8 cellular contexts compared by ENCODE assay signal in the genomic region with DNA sequence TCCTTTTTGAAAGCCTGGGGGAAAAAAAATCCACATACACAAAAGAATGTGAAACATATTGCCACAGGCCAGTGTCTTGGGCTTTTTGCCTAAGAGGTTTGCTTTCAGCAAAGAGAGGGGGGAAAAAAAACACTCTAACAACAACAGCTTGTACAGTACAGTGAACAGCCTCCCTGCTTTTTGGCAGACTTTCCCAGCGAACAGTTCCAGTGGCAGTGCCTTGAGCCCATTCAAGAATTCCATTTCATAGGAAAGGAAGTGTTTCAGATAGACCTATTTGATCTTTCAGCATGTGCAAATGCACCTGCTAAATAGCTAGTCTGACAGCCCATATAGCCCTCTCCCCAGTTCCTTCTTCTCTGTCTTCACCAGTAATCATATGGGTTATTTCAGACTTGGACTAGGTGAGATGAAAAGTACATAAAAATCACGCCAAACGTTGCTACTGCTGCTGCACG. TPM values are rescaled to one million over a fixed set of nuclear protein-coding genes. Genes with fewer than 3 reads are reported as not detected.
DNase-seq lines count a peak whose midpoint lies in the region; ATAC-seq and TF ChIP-seq lines count a peak whose summit lies in the region.

No MANE protein-coding gene starts in this region.

- H4K20me1 ChIP-seq in OCI-LY7 (ENCODE audit: insufficient read depth, low read length), result no peaks in the 10 kb centered on the region

- no peak overlapping the region for H3K27ac ChIP-seq in OCI-LY7 (ENCODE audit: low read depth, low read length, poor library complexity, severe bottlenecking)
- no peak overlapping the region for H3K27ac ChIP-seq in ectodermal cell (ENCODE audit: insufficient read depth, low read depth, low read length, poor library complexity, severe bottlenecking)
- peak overlapping the region; percentile 84 for H3K27ac ChIP-seq in vagina

- H3K9me3 ChIP-seq in OCI-LY7 (ENCODE audit: low read length) (no peaks in the 10 kb centered on the region), ectodermal cell (ENCODE audit: control insufficient read depth, low read length) (no peaks in the 10 kb centered on the region), vagina (no peaks in the 10 kb centered on the region)

- H3K36me3 ChIP-seq in OCI-LY7 (ENCODE audit: insufficient read depth, low read length) (no peaks in the 10 kb centered on the region), ectodermal cell (ENCODE audit: control insufficient read depth, insufficient read depth, low read length) (no peaks in the 10 kb centered on the region), vagina (no peaks in the 10 kb centered on the region)

- peaks cover 5% of the 10 kb centered on the region for H3K36me3 Mint-ChIP-seq in mesothelial cell of epicardium

- H3K4me3 ChIP-seq in OCI-LY7 (ENCODE audit: low read depth, low read length, poor library complexity, severe bottlenecking), result peak overlapping the region; percentile 82
- peak overlapping the region; percentile 37 for H3K4me3 ChIP-seq in ectodermal cell (ENCODE audit: insufficient read depth, low read depth, low read length)
- peak overlapping the region; percentile 64 to 65 for H3K4me3 ChIP-seq in vagina

- WGBS in ectodermal cell, 2 experiments, result 12 to 13% methylated on average over 4 of the region's 4 CpGs

- H3K9me2 ChIP-seq in OCI-LY7 (ENCODE audit: insufficient read depth, low read length), result no peaks in the 10 kb centered on the region

- TSS peak; percentile 80 for BruUV-seq in OCI-LY7 (replicated peaks; lab: Mats Ljungman, UMichigan)

- peak overlapping the region; percentile 85 for H3K4me2 ChIP-seq in OCI-LY7 (ENCODE audit: low read length)

- peak overlapping the region; percentile 97 for H2AFZ ChIP-seq in OCI-LY7 (ENCODE audit: low read length)

- ATAC-seq in HG02678 (IDR thresholded peaks at IDR 0.05; ENCODE audit: unreplicated experiment), result peak; percentile 46

- CTCF ChIA-PET in OCI-LY7 (lab: Charles Lee; ENCODE audit: unreplicated experiment), result interaction anchor here (0.6 kb wide), 1 partner anchor 94 kb away, joined by 3 read pairs; no protein-coding TSS in a partner anchor

- peaks cover 42% of the 10 kb centered on the region for H3K4me1 Mint-ChIP-seq in mesothelial cell of epicardium

- peak; percentile 1 for DNase-seq in NCI-H510A treated with DMSO at 0.1 percent for 48 hours (lab: John Stamatoyannopoulos, UW)
- no peak for DNase-seq in NCI-H510A (lab: John Stamatoyannopoulos, UW)
- DNase-seq in OCI-LY7 (ENCODE audit: low spot score), result peak; percentile 36
- DNase-seq in mesothelial cell of epicardium (ENCODE audit: low spot score in 2 of 2, unreplicated experiment in 2 of 2), result no peak
- no peak for DNase-seq in vagina (ENCODE audit: extremely low spot score in 2 of 2)
- DNase-seq in cerebellar nuclear complex (lab: John Stamatoyannopoulos, UW), result no peak

- H3K27ac Mint-ChIP-seq in mesothelial cell of epicardium, result peak overlapping the region; percentile 98

- peak overlapping the region; percentile 87 for H3K4me3 Mint-ChIP-seq in mesothelial cell of epicardium

- TF ChIP-seq CTCF in OCI-LY7 (conservative IDR thresholded peaks at IDR 0.05; ENCODE audit: low read length) (no peak), mesothelial cell of epicardium (IDR thresholded peaks at IDR 0.05; ENCODE audit: unreplicated experiment) (no peak), vagina (IDR thresholded peaks at IDR 0.05) (no peak)

- no peaks in the 10 kb centered on the region for H3K9me3 Mint-ChIP-seq in mesothelial cell of epicardium

- H3K27me3 Mint-ChIP-seq in mesothelial cell of epicardium (ENCODE audit: low read depth), result no peaks in the 10 kb centered on the region

- no peak for TF ChIP-seq POLR2A in vagina (IDR thresholded peaks at IDR 0.05)

- H3K79me2 ChIP-seq in OCI-LY7 (ENCODE audit: insufficient read depth, low read depth, low read length), result no peaks in the 10 kb centered on the region

- POLR2A ChIA-PET in OCI-LY7 (lab: Charles Lee), result interaction anchor here (0.9 to 3.9 kb wide), 15 partner anchors 10 to 106 kb away, joined by 3 to 20 read pairs (median 6); no protein-coding TSS in a partner anchor

- H3K27me3 ChIP-seq in ectodermal cell (ENCODE audit: control insufficient read depth, insufficient read depth, low read length, poor library complexity, severe bottlenecking) (no peaks in the 10 kb centered on the region), vagina (no peaks in the 10 kb centered on the region)

- intact Hi-C loops in OCI-LY7 (cut with micrococcal nuclease; ENCODE audit: unreplicated experiment) (loop anchor here (2.0 kb wide), 1 partner anchor 25 kb away; no protein-coding TSS in a partner anchor), vagina (cut with DNase I) (no loop called here)

- peaks cover 33% of the 10 kb centered on the region for H3K4me1 ChIP-seq in OCI-LY7 (ENCODE audit: insufficient read depth, low read length, poor library complexity, severe bottlenecking)
- peaks cover 5% of the 10 kb centered on the region for H3K4me1 ChIP-seq in ectodermal cell (ENCODE audit: control insufficient read depth, insufficient read depth, low read length)
- H3K4me1 ChIP-seq in vagina, result peaks cover 28% of the 10 kb centered on the region

RNA-seq across cellular contexts. Expression of gene ARHGAP18, which starts 0.5 kb away (rescaled TPM):
- total RNA-seq in OCI-LY7 (2014; rRNA removed; shearing (Covaris generic)), result 4.8 and 5.9 TPM in 2 replicates
- total RNA-seq in OCI-LY7 (2022) (7.5 TPM in 2 replicates), mesothelial cell of epicardium (8.1 to 10.5 TPM (median 10.2 TPM) in 3 replicates), vagina (7.6 TPM)
- polyA plus RNA-seq in ectodermal cell (2013, experiment 1 of 4), result 3.3 TPM
- polyA plus RNA-seq in ectodermal cell (2013, experiment 2 of 4), result 3.1 TPM
- 2.4 TPM for polyA plus RNA-seq in ectodermal cell (2013, experiment 3 of 4)
- 2.8 TPM for polyA plus RNA-seq in ectodermal cell (2013, experiment 4 of 4)

Comparison
In these comparisons a context has a peak if more than half of its experiments do, and no peak if none do; other contexts are left out.
1. DNase-seq: peak in NCI-H510A treated with DMSO at 0.1 percent for 48 hours (single experiment) and OCI-LY7 (single experiment); none in NCI-H510A (single experiment), mesothelial cell of epicardium (0 of 2), vagina (0 of 2) and cerebellar nuclear complex (0 of 2).
2. Peak in every context shown above with its lines, with median percentiles within 50 percentile points of each other: H3K4me3 ChIP-seq.